In the genomic region with DNA sequence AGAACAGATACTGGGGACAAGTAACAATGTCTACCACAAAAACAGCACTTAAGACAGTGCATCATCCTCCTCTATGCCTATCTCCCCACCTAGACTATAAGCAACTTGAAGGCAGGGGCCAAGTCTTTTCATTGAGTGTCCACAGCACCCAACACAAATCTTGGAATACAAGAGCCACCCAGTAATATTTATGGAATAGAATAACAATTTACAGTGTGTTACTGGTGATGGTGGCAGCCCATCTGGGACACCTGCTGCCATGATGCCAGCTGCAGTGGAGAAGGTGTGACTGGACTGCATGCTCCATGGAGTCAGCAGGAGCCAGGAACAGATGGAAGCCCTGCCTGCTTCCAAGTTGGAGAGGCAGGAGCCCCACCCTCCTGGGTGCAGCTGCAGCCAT, we compare ENCODE assay signal across 17 cellular contexts.
"Had no signal": no experiment of that assay in that cellular context is flagged by ENCODE, and none has a peak within 500 bp of the region (broad histone marks: within the 10 kb centered on the region; RNA-seq: fewer than 3 reads in every experiment).

No MANE protein-coding gene starts in this region.

- H3K9me3 ChIP-seq: lower lobe of right lung, pancreas, testis, upper lobe of right lung, vagina had no signal

- H2AFZ ChIP-seq: hepatocyte, neural progenitor cell had no signal

- H3K4me3 ChIP-seq: hepatocyte, left ventricle myocardium inferior, lower lobe of right lung, neural progenitor cell, pancreas, smooth muscle cell, testis, tibial nerve, upper lobe of right lung, vagina had no signal

- H3K36me3 ChIP-seq: left ventricle myocardium inferior, lower lobe of right lung, neural progenitor cell, pancreas, tibial nerve, upper lobe of right lung, vagina had no signal

- DNase-seq: dermis blood vessel endothelial cell; foreskin keratinocyte; kidney; left cardiac atrium; left ventricle myocardium inferior; lower lobe of right lung; occipital lobe; pancreas; right cardiac atrium; stimulated activated CD4-positive, alpha-beta T cell treated with anti-CD3 and anti-CD28 coated beads, Interleukin-4, amount 100 ng/mL, for 24 hours; testis; upper lobe of right lung had no signal

- H3K27ac ChIP-seq: foreskin keratinocyte, hepatocyte, left ventricle myocardium inferior, lower lobe of right lung, neural progenitor cell, pancreas, testis, tibial nerve, upper lobe of right lung, vagina had no signal

- H3K27me3 ChIP-seq: hepatocyte, neural progenitor cell, pancreas, testis, tibial nerve, upper lobe of right lung, vagina had no signal

- H3K4me1 ChIP-seq: foreskin keratinocyte, left ventricle myocardium inferior, lower lobe of right lung, pancreas, testis, tibial nerve, upper lobe of right lung, vagina had no signal

- H3K4me2 ChIP-seq: hepatocyte, neural progenitor cell, smooth muscle cell had no signal

- H3K9ac ChIP-seq: neural progenitor cell had no signal
